In the genomic region with DNA sequence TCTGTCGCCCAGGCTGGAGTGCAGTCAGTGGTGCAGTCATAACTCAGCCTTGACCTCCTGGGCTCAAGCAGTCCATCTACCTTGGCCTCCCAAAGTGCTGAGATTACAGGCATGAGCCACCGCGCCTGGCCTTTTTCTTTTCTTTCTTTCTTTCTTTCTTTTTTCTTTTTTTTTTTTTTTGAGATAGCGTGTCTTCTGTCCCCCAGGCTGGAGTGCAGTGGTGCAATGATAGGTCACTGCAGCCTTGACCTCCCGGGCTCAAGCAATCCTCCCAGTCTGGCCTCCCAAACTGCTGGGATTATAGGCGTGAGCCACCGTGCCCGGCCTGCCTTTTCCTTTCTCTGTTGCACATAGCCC, we compare ENCODE assay signal across 17 cellular contexts. TPM values are rescaled to one million over a fixed set of nuclear protein-coding genes. Genes with fewer than 3 reads are reported as not detected.
DNase-seq lines count a peak whose midpoint lies in the region; TF ChIP-seq lines count a peak whose summit lies in the region.
"Not testable (repeated sequence)": the region's sequence is repeated elsewhere in the genome, so short reads cannot be mapped to it uniquely, and the experiment has no call there.
"Had no signal": no experiment of that assay in that cellular context is flagged by ENCODE, and none has a peak within 500 bp of the region (broad histone marks: within the 10 kb centered on the region; RNA-seq: fewer than 3 reads in every experiment).

No MANE protein-coding gene starts in this region.

- not testable (repeated sequence) for H2BK120ac ChIP-seq in mesenchymal stem cell (ENCODE audit: low read depth, low read length)

- not testable (repeated sequence) for H3K27me3 ChIP-seq in OCI-LY1 (ENCODE audit: insufficient read depth, low read length); esophagus (ENCODE audit: control insufficient read depth in 1 of 2, insufficient read depth in 2 of 2, low read length in 2 of 2); mesenchymal stem cell (ENCODE audit: control insufficient read depth in 1 of 2, insufficient read depth in 1 of 2, low read length in 2 of 2); prostate gland (replicated peaks; ENCODE audit: insufficient read depth); thyroid gland

- WGBS in esophagus, 2 donors: 73 to 75% methylated on average over 8 of the region's 8 CpGs
- WGBS in mesenchymal stem cell: 89% methylated on average over 8 of the region's 8 CpGs
- 91% methylated on average over 8 of the region's 8 CpGs for WGBS in prostate gland
- 83 to 85% methylated on average over 8 of the region's 8 CpGs for WGBS in thyroid gland, 2 donors

- H3K23ac ChIP-seq in mesenchymal stem cell (ENCODE audit: low read length in 2 of 2): not testable (repeated sequence)

- POLR2A ChIA-PET in activated CD4-positive, alpha-beta T cell treated with anti-CD3 and anti-CD28 coated beads, Interleukin-2, amount 10 ng/mL, durations not matched to agents 7 days and 5 days (lab: Charles Lee): not testable (repeated sequence)

- CTCF ChIA-PET in activated CD4-positive, alpha-beta T cell treated with anti-CD3 and anti-CD28 coated beads, Interleukin-2, amount 10 ng/mL, durations not matched to agents 7 days and 5 days (lab: Charles Lee): interaction anchor here (0.6 to 1.1 kb wide), 2 partner anchors 45 to 173 kb away, joined by 3 to 5 read pairs; no protein-coding TSS in a partner anchor

- not testable (repeated sequence) for H3K9ac ChIP-seq in OCI-LY1 (ENCODE audit: low read length); mesenchymal stem cell (ENCODE audit: low read length)

- H3K27me3 Mint-ChIP-seq in CD14-positive monocyte (ENCODE audit: low read depth in 3 of 3); activated CD4-positive, alpha-beta T cell treated with anti-CD3 and anti-CD28 coated beads, Interleukin-2, amount 10 ng/mL, durations not matched to agents 7 days and 5 days; activated naive CD8-positive, alpha-beta T cell: not testable (repeated sequence)

- H3K4me1 Mint-ChIP-seq in CD14-positive monocyte: peaks cover 28% of the 10 kb centered on the region
- peaks cover 48% of the 10 kb centered on the region for H3K4me1 Mint-ChIP-seq in activated CD4-positive, alpha-beta T cell treated with anti-CD3 and anti-CD28 coated beads, Interleukin-2, amount 10 ng/mL, durations not matched to agents 7 days and 5 days
- peaks cover 53% of the 10 kb centered on the region for H3K4me1 Mint-ChIP-seq in activated naive CD8-positive, alpha-beta T cell (ENCODE audit: low read depth)

- H2BK15ac ChIP-seq in mesenchymal stem cell (ENCODE audit: low read depth, poor library complexity, severe bottlenecking): not testable (repeated sequence)

- H3K4ac ChIP-seq in mesenchymal stem cell (ENCODE audit: low read depth in 1 of 2, low read length in 2 of 2): peak overlapping the region in 1 of 2 experiments; percentile 10

- H2AK5ac ChIP-seq in mesenchymal stem cell (ENCODE audit: low read length, severe bottlenecking): not testable (repeated sequence)

- H3K9me2 ChIP-seq in OCI-LY1 (ENCODE audit: low read depth, low read length): not testable (repeated sequence)

- H2AFZ ChIP-seq in OCI-LY1 (ENCODE audit: low read length); mesenchymal stem cell (ENCODE audit: low read depth, low read length): not testable (repeated sequence)

- H3K27ac ChIP-seq in OCI-LY1 (ENCODE audit: low read depth, low read length, poor library complexity, severe bottlenecking): peak overlapping the region; percentile 79
- H3K27ac ChIP-seq in esophagus (ENCODE audit: low read depth in 2 of 2, low read length in 1 of 2): peak overlapping the region; percentile 88 to 89
- peak overlapping the region; percentile 34 for H3K27ac ChIP-seq in mesenchymal stem cell (ENCODE audit: low read length, poor library complexity, severe bottlenecking)
- peak overlapping the region; percentile 31 to 77 for H3K27ac ChIP-seq in prostate gland
- H3K27ac ChIP-seq in thyroid gland: not testable (repeated sequence)

- not testable (repeated sequence) for H3F3A ChIP-seq in OCI-LY1 (ENCODE audit: insufficient read depth, low read length)

- not testable (repeated sequence) for H3K4me3 ChIP-seq in OCI-LY1 (ENCODE audit: low read depth, low read length, poor library complexity, severe bottlenecking); esophagus (ENCODE audit: low read depth in 1 of 2, low read length in 2 of 2); mesenchymal stem cell (ENCODE audit: insufficient read depth in 1 of 2, low read depth in 1 of 2, low read length in 2 of 2); prostate gland; thyroid gland (replicated peaks in 1 of 3)

- H4K91ac ChIP-seq in mesenchymal stem cell (ENCODE audit: low read length): not testable (repeated sequence)

- peak overlapping the region in 6 of 7 donors; percentile 19 to 82 (median 66) for H3K27ac Mint-ChIP-seq in CD14-positive monocyte
- peak overlapping the region; percentile 88 for H3K27ac Mint-ChIP-seq in activated CD4-positive, alpha-beta T cell treated with anti-CD3 and anti-CD28 coated beads, Interleukin-2, amount 10 ng/mL, durations not matched to agents 7 days and 5 days
- peak overlapping the region; percentile 73 for H3K27ac Mint-ChIP-seq in activated naive CD8-positive, alpha-beta T cell

- not testable (repeated sequence) for DNase-seq in CD14-positive monocyte (ENCODE audit: low spot score); activated CD4-positive, alpha-beta T cell treated with anti-CD3 and anti-CD28 coated beads, Interleukin-2, amount 10 ng/mL, durations not matched to agents 7 days and 5 days; mesenchymal stem cell; prostate gland (ENCODE audit: low spot score)
- DNase-seq in thyroid gland: peak; percentile 48 to 49

- H3K4me3 Mint-ChIP-seq in CD14-positive monocyte; activated naive CD8-positive, alpha-beta T cell: not testable (repeated sequence)
- peak overlapping the region; percentile 19 for H3K4me3 Mint-ChIP-seq in activated CD4-positive, alpha-beta T cell treated with anti-CD3 and anti-CD28 coated beads, Interleukin-2, amount 10 ng/mL, durations not matched to agents 7 days and 5 days

- H4K8ac ChIP-seq in mesenchymal stem cell (ENCODE audit: low read length): not testable (repeated sequence)

- H3K36me3 ChIP-seq in OCI-LY1 (ENCODE audit: insufficient read depth, low read length); esophagus (ENCODE audit: control insufficient read depth in 2 of 2, insufficient read depth in 2 of 2, low read length in 1 of 2); prostate gland; thyroid gland: not testable (repeated sequence)
- peaks cover 6 to 27% of the 10 kb centered on the region in 2 experiments for H3K36me3 ChIP-seq in mesenchymal stem cell (ENCODE audit: control insufficient read depth in 1 of 2, insufficient read depth in 2 of 2, low read depth in 1 of 2, low read length in 2 of 2)

- H3K9me3 Mint-ChIP-seq in CD14-positive monocyte; activated CD4-positive, alpha-beta T cell treated with anti-CD3 and anti-CD28 coated beads, Interleukin-2, amount 10 ng/mL, durations not matched to agents 7 days and 5 days; activated naive CD8-positive, alpha-beta T cell (ENCODE audit: low read depth): not testable (repeated sequence)

- not testable (repeated sequence) for H3K14ac ChIP-seq in mesenchymal stem cell (ENCODE audit: low read length in 2 of 2)

- TF ChIP-seq POLR2A in prostate gland (IDR thresholded peaks at IDR 0.05); thyroid gland (IDR thresholded peaks at IDR 0.05): not testable (repeated sequence)

- not testable (repeated sequence) for H4K20me1 ChIP-seq in OCI-LY1 (ENCODE audit: insufficient read depth, low read length)

- intact Hi-C loops in CD14-positive monocyte (cut with micrococcal nuclease) (loop anchor here in 1 of 2 donors (10.0 kb wide), 1 partner anchor 343 kb away; no protein-coding TSS in a partner anchor), thyroid gland (cut with DNase I) (loop anchor here (10.0 kb wide), 1 partner anchor 47 kb away; no protein-coding TSS in a partner anchor)
- intact Hi-C loops in prostate gland (cut with DNase I): not testable (repeated sequence)

- H2BK12ac ChIP-seq in mesenchymal stem cell (ENCODE audit: low read length in 2 of 2): peak overlapping the region in 1 of 2 experiments; percentile 64

- peak overlapping the region in 1 of 2 experiments; percentile 7 for H3K18ac ChIP-seq in mesenchymal stem cell (ENCODE audit: low read depth in 1 of 2, low read length in 2 of 2)

- H3K4me1 ChIP-seq in OCI-LY1 (ENCODE audit: insufficient read depth, low read length, severe bottlenecking) (peaks cover 34% of the 10 kb centered on the region), esophagus (ENCODE audit: control insufficient read depth in 2 of 2, insufficient read depth in 2 of 2, low read length in 1 of 2) (peaks cover 5 to 44% of the 10 kb centered on the region in 2 donors), mesenchymal stem cell (ENCODE audit: control insufficient read depth, insufficient read depth, low read depth, low read length) (peaks cover 43% of the 10 kb centered on the region), prostate gland (replicated peaks) (peaks cover 37% of the 10 kb centered on the region), thyroid gland (peaks cover 30 to 47% of the 10 kb centered on the region in 2 donors)

- peaks cover 17 to 37% of the 10 kb centered on the region in 2 donors for H3K36me3 Mint-ChIP-seq in CD14-positive monocyte
- H3K36me3 Mint-ChIP-seq in activated CD4-positive, alpha-beta T cell treated with anti-CD3 and anti-CD28 coated beads, Interleukin-2, amount 10 ng/mL, durations not matched to agents 7 days and 5 days (ENCODE audit: low read depth): peaks cover 20% of the 10 kb centered on the region
- H3K36me3 Mint-ChIP-seq in activated naive CD8-positive, alpha-beta T cell: not testable (repeated sequence)

- not testable (repeated sequence) for H3K4me2 ChIP-seq in OCI-LY1 (ENCODE audit: low read length); mesenchymal stem cell (ENCODE audit: low read length, poor library complexity, severe bottlenecking)

- not testable (repeated sequence) for H3K79me2 ChIP-seq in OCI-LY1 (ENCODE audit: insufficient read depth, low read length)

- TF ChIP-seq CTCF in CD14-positive monocyte (IDR thresholded peaks at IDR 0.05); OCI-LY1 (IDR thresholded peaks at IDR 0.05; ENCODE audit: low read length); prostate gland (IDR thresholded peaks at IDR 0.05); thyroid gland (IDR thresholded peaks at IDR 0.05): not testable (repeated sequence)

- H3K9me3 ChIP-seq in OCI-LY1 (ENCODE audit: low read length); esophagus (ENCODE audit: control insufficient read depth in 2 of 2, insufficient read depth in 1 of 2, low read depth in 1 of 2, low read length in 1 of 2); mesenchymal stem cell (ENCODE audit: control insufficient read depth, low read length); prostate gland; thyroid gland: not testable (repeated sequence)

- peaks cover 41% of the 10 kb centered on the region for H3K79me1 ChIP-seq in mesenchymal stem cell (replicated peaks; ENCODE audit: low read length, poor library complexity, severe bottlenecking)

- H2BK5ac ChIP-seq in mesenchymal stem cell (ENCODE audit: low read depth, low read length, poor library complexity, severe bottlenecking): not testable (repeated sequence)

RNA-seq across cellular contexts. Expression of a gene that starts 19.9 kb away (rescaled TPM):
- polyA plus RNA-seq in CD14-positive monocyte (100 to 1,000 TPM; 204 to 313 TPM), esophagus (100 to 1,000 TPM; 471 to 517 TPM)
- total RNA-seq in activated CD4-positive, alpha-beta T cell treated with anti-CD3 and anti-CD28 coated beads, Interleukin-2, amount 10 ng/mL, durations not matched to agents 7 days and 5 days: 100 to 1,000 TPM; 121 to 123 TPM
- polyA plus RNA-seq in mesenchymal stem cell (2013, experiment 1 of 2): 220 TPM
- 213 TPM for polyA plus RNA-seq in mesenchymal stem cell (2013, experiment 2 of 2)
- total RNA-seq in prostate gland (100 to 1,000 TPM; 507 to 534 TPM), thyroid gland (100 to 1,000 TPM; 208 to 584 (median 422) TPM)

RNA-seq across cellular contexts. Expression of a gene that starts 22.6 kb away (rescaled TPM):
- polyA plus RNA-seq in CD14-positive monocyte: 10 to 100 TPM; 76.7 to 79.6 TPM
- 100 to 1,000 TPM; 169 to 190 TPM for total RNA-seq in activated CD4-positive, alpha-beta T cell treated with anti-CD3 and anti-CD28 coated beads, Interleukin-2, amount 10 ng/mL, durations not matched to agents 7 days and 5 days
- polyA plus RNA-seq in esophagus: 100 to 1,000 TPM; 362 to 444 TPM
- polyA plus RNA-seq in mesenchymal stem cell (2013, experiment 1 of 2): 136 TPM
- 131 TPM for polyA plus RNA-seq in mesenchymal stem cell (2013, experiment 2 of 2)
- total RNA-seq in prostate gland: 100 to 1,000 TPM; 137 to 154 TPM
- total RNA-seq in thyroid gland: 100 to 1,000 TPM in 2 of 4 donors, 10 to 100 TPM in 2; 75.5 to 126 (median 99.0) TPM

RNA-seq across cellular contexts. Expression of a gene that starts 30.9 kb away (rescaled TPM):
- polyA plus RNA-seq in CD14-positive monocyte: 1 to 10 TPM in 1 of 2 donors, under 1 TPM in 1; 0.62 to 3.4 TPM
- total RNA-seq in activated CD4-positive, alpha-beta T cell treated with anti-CD3 and anti-CD28 coated beads, Interleukin-2, amount 10 ng/mL, durations not matched to agents 7 days and 5 days: not detected
- polyA plus RNA-seq in esophagus: under 1 TPM; 0.01 to 0.08 TPM
- polyA plus RNA-seq in mesenchymal stem cell (2013, experiment 1 of 2): not detected
- polyA plus RNA-seq in mesenchymal stem cell (2013, experiment 2 of 2): not detected
- total RNA-seq in prostate gland: 1 to 10 TPM in 1 of 2 donors, under 1 TPM in 1; 0.14 to 1.0 TPM
- not detected for total RNA-seq in thyroid gland
- total RNA-seq: breast epithelium, Calu3, glomerular endothelial cell, H1, IMR-90, mesenteric fat pad, myocyte, PC-9, renal cortical epithelial cell had no signal
- polyA plus RNA-seq: H1 had no signal

RNA-seq across cellular contexts. Expression of a gene that starts 33.8 kb away (rescaled TPM):
- polyA plus RNA-seq in CD14-positive monocyte (10 to 100 TPM; 59.3 to 70.9 TPM), esophagus (100 to 1,000 TPM; 249 to 309 TPM)
- 100 to 1,000 TPM in 1 of 2 experiments, 10 to 100 TPM in 1; 89.7 to 100 TPM for total RNA-seq in activated CD4-positive, alpha-beta T cell treated with anti-CD3 and anti-CD28 coated beads, Interleukin-2, amount 10 ng/mL, durations not matched to agents 7 days and 5 days
- 59.4 TPM for polyA plus RNA-seq in mesenchymal stem cell (2013, experiment 1 of 2)
- 60.1 TPM for polyA plus RNA-seq in mesenchymal stem cell (2013, experiment 2 of 2)
- total RNA-seq in prostate gland (100 to 1,000 TPM in 1 of 2 donors, 10 to 100 TPM in 1; 91.6 to 108 TPM), thyroid gland (10 to 100 TPM; 49.1 to 61.1 (median 55.3) TPM)

RNA-seq across cellular contexts. Expression of a gene that starts 56.1 kb away (rescaled TPM):
- polyA plus RNA-seq in CD14-positive monocyte (1 to 10 TPM; 4.8 to 6.2 TPM), esophagus (100 to 1,000 TPM; 269 to 368 TPM)
- total RNA-seq in activated CD4-positive, alpha-beta T cell treated with anti-CD3 and anti-CD28 coated beads, Interleukin-2, amount 10 ng/mL, durations not matched to agents 7 days and 5 days: 10 to 100 TPM; 36.5 to 47.2 TPM
- 120 TPM for polyA plus RNA-seq in mesenchymal stem cell (2013, experiment 1 of 2)
- 116 TPM for polyA plus RNA-seq in mesenchymal stem cell (2013, experiment 2 of 2)
- total RNA-seq in prostate gland (100 to 1,000 TPM in 1 of 2 donors, 10 to 100 TPM in 1; 71.8 to 101 TPM), thyroid gland (10 to 100 TPM; 34.7 to 93.7 (median 55.4) TPM)
